In genomic region chr15:41828747-41829270, GRCh38 we compare ENCODE assay signal across 1 cellular context.
TF ChIP-seq lines count a peak whose summit lies in the region.

No MANE protein-coding gene starts in this region.

TF ChIP-seq in IMR-90, 13 proteins besides CTCF, POLR2A, EP300 and RAD21:
- TF ChIP-seq CHD1 (IDR thresholded peaks at IDR 0.05; ENCODE audit: low read depth, low read length) = no peak
- no peak for TF ChIP-seq RCOR1 (IDR thresholded peaks at IDR 0.05; ENCODE audit: insufficient replicate concordance, low read length)
- no peak for TF ChIP-seq MXI1 (IDR thresholded peaks at IDR 0.05; ENCODE audit: borderline replicate concordance, low read depth, low read length)
- no peak for TF ChIP-seq BHLHE40 (IDR thresholded peaks at IDR 0.05; ENCODE audit: low read depth, low read length)
- TF ChIP-seq ELK1 (IDR thresholded peaks at IDR 0.05; ENCODE audit: borderline replicate concordance, low read depth, low read length) = no peak
- TF ChIP-seq FOS (IDR thresholded peaks at IDR 0.05; ENCODE audit: low read depth, low read length) = no peak
- no peak for TF ChIP-seq USF2 (IDR thresholded peaks at IDR 0.05; ENCODE audit: low read depth, low read length)
